In the genomic region with DNA sequence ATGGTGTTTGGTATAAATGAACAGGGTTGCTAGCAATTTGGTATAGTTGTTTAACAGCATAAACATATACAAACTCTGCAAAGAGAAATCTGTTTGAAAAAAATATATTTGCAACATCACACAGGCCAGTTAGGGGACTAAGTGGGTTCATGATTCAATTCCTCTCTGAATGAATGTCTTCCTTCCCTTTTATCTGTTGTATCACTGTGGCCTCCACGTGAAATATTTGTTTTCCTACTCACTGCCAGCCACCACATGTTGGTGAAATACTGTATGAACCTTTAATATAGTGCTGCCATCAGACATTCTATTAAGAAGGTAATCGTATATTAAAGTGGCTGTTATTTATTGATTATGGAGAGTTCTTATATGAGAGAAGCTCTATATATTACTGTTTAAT, we compare ENCODE assay signal across 2 cellular contexts.
TF ChIP-seq lines count a peak whose summit lies in the region.

No MANE protein-coding gene starts in this region.

TF ChIP-seq in liver, 16 proteins besides CTCF, POLR2A, EP300 and RAD21 (continued from another document):
- TF ChIP-seq, protein P1, sequence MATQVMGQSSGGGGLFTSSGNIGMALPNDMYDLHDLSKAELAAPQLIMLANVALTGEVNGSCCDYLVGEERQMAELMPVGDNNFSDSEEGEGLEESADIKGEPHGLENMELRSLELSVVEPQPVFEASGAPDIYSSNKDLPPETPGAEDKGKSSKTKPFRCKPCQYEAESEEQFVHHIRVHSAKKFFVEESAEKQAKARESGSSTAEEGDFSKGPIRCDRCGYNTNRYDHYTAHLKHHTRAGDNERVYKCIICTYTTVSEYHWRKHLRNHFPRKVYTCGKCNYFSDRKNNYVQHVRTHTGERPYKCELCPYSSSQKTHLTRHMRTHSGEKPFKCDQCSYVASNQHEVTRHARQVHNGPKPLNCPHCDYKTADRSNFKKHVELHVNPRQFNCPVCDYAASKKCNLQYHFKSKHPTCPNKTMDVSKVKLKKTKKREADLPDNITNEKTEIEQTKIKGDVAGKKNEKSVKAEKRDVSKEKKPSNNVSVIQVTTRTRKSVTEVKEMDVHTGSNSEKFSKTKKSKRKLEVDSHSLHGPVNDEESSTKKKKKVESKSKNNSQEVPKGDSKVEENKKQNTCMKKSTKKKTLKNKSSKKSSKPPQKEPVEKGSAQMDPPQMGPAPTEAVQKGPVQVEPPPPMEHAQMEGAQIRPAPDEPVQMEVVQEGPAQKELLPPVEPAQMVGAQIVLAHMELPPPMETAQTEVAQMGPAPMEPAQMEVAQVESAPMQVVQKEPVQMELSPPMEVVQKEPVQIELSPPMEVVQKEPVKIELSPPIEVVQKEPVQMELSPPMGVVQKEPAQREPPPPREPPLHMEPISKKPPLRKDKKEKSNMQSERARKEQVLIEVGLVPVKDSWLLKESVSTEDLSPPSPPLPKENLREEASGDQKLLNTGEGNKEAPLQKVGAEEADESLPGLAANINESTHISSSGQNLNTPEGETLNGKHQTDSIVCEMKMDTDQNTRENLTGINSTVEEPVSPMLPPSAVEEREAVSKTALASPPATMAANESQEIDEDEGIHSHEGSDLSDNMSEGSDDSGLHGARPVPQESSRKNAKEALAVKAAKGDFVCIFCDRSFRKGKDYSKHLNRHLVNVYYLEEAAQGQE (IDR thresholded peaks at IDR 0.05): no peak
- no peak for TF ChIP-seq SP1 (IDR thresholded peaks at IDR 0.05)
- TF ChIP-seq HNF4G (IDR thresholded peaks at IDR 0.05): no peak
- TF ChIP-seq, protein P2, sequence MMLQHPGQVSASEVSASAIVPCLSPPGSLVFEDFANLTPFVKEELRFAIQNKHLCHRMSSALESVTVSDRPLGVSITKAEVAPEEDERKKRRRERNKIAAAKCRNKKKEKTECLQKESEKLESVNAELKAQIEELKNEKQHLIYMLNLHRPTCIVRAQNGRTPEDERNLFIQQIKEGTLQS (IDR thresholded peaks at IDR 0.05): no peak
- TF ChIP-seq EGR1 (IDR thresholded peaks at IDR 0.05; ENCODE audit: low read depth in 2 of 2): no peak
- TF ChIP-seq, protein P3, sequence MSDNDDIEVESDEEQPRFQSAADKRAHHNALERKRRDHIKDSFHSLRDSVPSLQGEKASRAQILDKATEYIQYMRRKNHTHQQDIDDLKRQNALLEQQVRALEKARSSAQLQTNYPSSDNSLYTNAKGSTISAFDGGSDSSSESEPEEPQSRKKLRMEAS (IDR thresholded peaks at IDR 0.05): no peak
- no peak for TF ChIP-seq FOXA2 (IDR thresholded peaks at IDR 0.05)
- TF ChIP-seq JUND (IDR thresholded peaks at IDR 0.05): no peak
- no peak for TF ChIP-seq NR2F2 (IDR thresholded peaks at IDR 0.05)
- TF ChIP-seq HNF4A (conservative IDR thresholded peaks at IDR 0.05): no peak
- TF ChIP-seq GABPA (IDR thresholded peaks at IDR 0.05 in 1 of 2, conservative IDR thresholded peaks at IDR 0.05 in 1 of 2): no peak
- no peak for TF ChIP-seq RXRA (IDR thresholded peaks at IDR 0.05)
- TF ChIP-seq FOXA1 (IDR thresholded peaks at IDR 0.05): no peak
- TF ChIP-seq, protein P4, sequence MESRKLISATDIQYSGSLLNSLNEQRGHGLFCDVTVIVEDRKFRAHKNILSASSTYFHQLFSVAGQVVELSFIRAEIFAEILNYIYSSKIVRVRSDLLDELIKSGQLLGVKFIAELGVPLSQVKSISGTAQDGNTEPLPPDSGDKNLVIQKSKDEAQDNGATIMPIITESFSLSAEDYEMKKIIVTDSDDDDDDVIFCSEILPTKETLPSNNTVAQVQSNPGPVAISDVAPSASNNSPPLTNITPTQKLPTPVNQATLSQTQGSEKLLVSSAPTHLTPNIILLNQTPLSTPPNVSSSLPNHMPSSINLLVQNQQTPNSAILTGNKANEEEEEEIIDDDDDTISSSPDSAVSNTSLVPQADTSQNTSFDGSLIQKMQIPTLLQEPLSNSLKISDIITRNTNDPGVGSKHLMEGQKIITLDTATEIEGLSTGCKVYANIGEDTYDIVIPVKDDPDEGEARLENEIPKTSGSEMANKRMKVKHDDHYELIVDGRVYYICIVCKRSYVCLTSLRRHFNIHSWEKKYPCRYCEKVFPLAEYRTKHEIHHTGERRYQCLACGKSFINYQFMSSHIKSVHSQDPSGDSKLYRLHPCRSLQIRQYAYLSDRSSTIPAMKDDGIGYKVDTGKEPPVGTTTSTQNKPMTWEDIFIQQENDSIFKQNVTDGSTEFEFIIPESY (IDR thresholded peaks at IDR 0.05): no peak

TF ChIP-seq in HepG2, 621 proteins besides CTCF, POLR2A, EP300 and RAD21 (continued from another document):
- TF ChIP-seq, protein P5, sequence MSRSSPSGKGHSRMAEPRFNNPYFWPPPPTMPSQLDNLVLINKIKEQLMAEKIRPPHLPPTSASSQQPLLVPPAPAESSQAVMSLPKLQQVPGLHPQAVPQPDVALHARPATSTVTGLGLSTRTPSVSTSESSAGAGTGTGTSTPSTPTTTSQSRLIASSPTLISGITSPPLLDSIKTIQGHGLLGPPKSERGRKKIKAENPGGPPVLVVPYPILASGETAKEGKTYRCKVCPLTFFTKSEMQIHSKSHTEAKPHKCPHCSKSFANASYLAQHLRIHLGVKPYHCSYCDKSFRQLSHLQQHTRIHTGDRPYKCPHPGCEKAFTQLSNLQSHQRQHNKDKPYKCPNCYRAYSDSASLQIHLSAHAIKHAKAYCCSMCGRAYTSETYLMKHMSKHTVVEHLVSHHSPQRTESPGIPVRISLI (CRISPR knock-in tag; IDR thresholded peaks at IDR 0.05; ENCODE audit: borderline replicate concordance): no peak
- TF ChIP-seq, protein P6, sequence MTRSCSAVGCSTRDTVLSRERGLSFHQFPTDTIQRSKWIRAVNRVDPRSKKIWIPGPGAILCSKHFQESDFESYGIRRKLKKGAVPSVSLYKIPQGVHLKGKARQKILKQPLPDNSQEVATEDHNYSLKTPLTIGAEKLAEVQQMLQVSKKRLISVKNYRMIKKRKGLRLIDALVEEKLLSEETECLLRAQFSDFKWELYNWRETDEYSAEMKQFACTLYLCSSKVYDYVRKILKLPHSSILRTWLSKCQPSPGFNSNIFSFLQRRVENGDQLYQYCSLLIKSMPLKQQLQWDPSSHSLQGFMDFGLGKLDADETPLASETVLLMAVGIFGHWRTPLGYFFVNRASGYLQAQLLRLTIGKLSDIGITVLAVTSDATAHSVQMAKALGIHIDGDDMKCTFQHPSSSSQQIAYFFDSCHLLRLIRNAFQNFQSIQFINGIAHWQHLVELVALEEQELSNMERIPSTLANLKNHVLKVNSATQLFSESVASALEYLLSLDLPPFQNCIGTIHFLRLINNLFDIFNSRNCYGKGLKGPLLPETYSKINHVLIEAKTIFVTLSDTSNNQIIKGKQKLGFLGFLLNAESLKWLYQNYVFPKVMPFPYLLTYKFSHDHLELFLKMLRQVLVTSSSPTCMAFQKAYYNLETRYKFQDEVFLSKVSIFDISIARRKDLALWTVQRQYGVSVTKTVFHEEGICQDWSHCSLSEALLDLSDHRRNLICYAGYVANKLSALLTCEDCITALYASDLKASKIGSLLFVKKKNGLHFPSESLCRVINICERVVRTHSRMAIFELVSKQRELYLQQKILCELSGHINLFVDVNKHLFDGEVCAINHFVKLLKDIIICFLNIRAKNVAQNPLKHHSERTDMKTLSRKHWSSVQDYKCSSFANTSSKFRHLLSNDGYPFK (CRISPR knock-in tag; IDR thresholded peaks at IDR 0.05; ENCODE audit: borderline replicate concordance): no peak
- TF ChIP-seq SRF (IDR thresholded peaks at IDR 0.05; ENCODE audit: low read depth, low read length) (no peak), ZNF788 (CRISPR knock-in tag; IDR thresholded peaks at IDR 0.05; ENCODE audit: borderline replicate concordance) (no peak), ZNF33B (CRISPR knock-in tag; IDR thresholded peaks at IDR 0.05) (no peak), MBNL3 (CRISPR knock-in tag; conservative IDR thresholded peaks at IDR 0.05) (no peak), ATF7-NPFF (CRISPR knock-in tag; IDR thresholded peaks at IDR 0.05; ENCODE audit: low read depth) (no peak), ZBTB1 (CRISPR knock-in tag; IDR thresholded peaks at IDR 0.05; ENCODE audit: borderline replicate concordance) (no peak)
- TF ChIP-seq, protein P7, sequence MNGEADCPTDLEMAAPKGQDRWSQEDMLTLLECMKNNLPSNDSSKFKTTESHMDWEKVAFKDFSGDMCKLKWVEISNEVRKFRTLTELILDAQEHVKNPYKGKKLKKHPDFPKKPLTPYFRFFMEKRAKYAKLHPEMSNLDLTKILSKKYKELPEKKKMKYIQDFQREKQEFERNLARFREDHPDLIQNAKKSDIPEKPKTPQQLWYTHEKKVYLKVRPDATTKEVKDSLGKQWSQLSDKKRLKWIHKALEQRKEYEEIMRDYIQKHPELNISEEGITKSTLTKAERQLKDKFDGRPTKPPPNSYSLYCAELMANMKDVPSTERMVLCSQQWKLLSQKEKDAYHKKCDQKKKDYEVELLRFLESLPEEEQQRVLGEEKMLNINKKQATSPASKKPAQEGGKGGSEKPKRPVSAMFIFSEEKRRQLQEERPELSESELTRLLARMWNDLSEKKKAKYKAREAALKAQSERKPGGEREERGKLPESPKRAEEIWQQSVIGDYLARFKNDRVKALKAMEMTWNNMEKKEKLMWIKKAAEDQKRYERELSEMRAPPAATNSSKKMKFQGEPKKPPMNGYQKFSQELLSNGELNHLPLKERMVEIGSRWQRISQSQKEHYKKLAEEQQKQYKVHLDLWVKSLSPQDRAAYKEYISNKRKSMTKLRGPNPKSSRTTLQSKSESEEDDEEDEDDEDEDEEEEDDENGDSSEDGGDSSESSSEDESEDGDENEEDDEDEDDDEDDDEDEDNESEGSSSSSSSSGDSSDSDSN (CRISPR knock-in tag; IDR thresholded peaks at IDR 0.05): no peak
- TF ChIP-seq, protein P8, sequence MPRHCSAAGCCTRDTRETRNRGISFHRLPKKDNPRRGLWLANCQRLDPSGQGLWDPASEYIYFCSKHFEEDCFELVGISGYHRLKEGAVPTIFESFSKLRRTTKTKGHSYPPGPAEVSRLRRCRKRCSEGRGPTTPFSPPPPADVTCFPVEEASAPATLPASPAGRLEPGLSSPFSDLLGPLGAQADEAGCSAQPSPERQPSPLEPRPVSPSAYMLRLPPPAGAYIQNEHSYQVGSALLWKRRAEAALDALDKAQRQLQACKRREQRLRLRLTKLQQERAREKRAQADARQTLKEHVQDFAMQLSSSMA (CRISPR knock-in tag; IDR thresholded peaks at IDR 0.05): no peak
